ENCODE assay signal across 8 cellular contexts in the genomic region with DNA sequence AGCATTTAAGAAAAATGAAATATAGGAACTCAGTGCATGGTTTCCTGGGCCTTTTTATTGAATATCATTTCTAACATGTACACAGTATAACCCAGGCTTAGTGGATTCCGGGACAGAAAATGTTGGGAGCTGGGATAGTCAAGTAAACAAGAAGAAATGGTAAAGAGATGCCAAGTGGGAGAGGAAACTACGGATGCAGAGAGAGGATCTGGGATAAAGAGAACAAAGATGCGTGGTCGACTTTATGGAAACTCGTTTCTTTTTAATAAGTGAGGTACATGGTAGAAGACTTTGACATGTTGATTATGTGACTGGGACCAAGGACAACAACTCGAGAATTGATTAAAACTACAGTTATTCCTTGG. TPM values are rescaled to one million over a fixed set of nuclear protein-coding genes. Genes with fewer than 3 reads are reported as not detected.
A peak's percentile ranks its signal among the peaks of the same experiment; 100 is the strongest.
DNase-seq lines count a peak whose midpoint lies in the region; ATAC-seq and TF ChIP-seq lines count a peak whose summit lies in the region.

No MANE protein-coding gene starts in this region.

- peaks cover 11% of the 10 kb centered on the region; the same call in 1 of the 2 replicates for H3K36me3 ChIP-seq in iPS-20b (ENCODE audit: insufficient read depth, low read depth, low read length)
- no peaks in the 10 kb centered on the region for H3K36me3 ChIP-seq in stomach

- no peak for ATAC-seq in activated naive CD4-positive, alpha-beta T cell treated with anti-CD3 and anti-CD28 coated beads, Interleukin-2, amount 50 U/mL, for 72 hours
- ATAC-seq in GM18519 (IDR thresholded peaks at IDR 0.05; ENCODE audit: low FRiP score, unreplicated experiment), result no peak

- peaks cover 6 to 14% of the 10 kb centered on the region in 2 donors for H3K9me3 Mint-ChIP-seq in activated naive CD4-positive, alpha-beta T cell treated with anti-CD3 and anti-CD28 coated beads, Interleukin-2, amount 50 U/mL, for 72 hours

- no peak for TF ChIP-seq EP300 in stomach (IDR thresholded peaks at IDR 0.05)

- H3K9me3 ChIP-seq in iPS-20b (ENCODE audit: insufficient read depth, low read depth, low read length) (no peaks in the 10 kb centered on the region), stomach (no peaks in the 10 kb centered on the region)

- peak overlapping the region; percentile 73 to 82 for H3K27ac Mint-ChIP-seq in activated naive CD4-positive, alpha-beta T cell treated with anti-CD3 and anti-CD28 coated beads, Interleukin-2, amount 50 U/mL, for 72 hours

- peak overlapping the region; percentile 94 for H3K4me3 ChIP-seq in iPS-20b (ENCODE audit: low read length)
- peak overlapping the region; percentile 71 to 80 (median 78) for H3K4me3 ChIP-seq in stomach

- no peak for TF ChIP-seq CTCF in stomach (IDR thresholded peaks at IDR 0.05)

- peaks cover 7 to 11% of the 10 kb centered on the region in 2 donors for H3K36me3 Mint-ChIP-seq in activated naive CD4-positive, alpha-beta T cell treated with anti-CD3 and anti-CD28 coated beads, Interleukin-2, amount 50 U/mL, for 72 hours

- peak overlapping the region; percentile 91 for H3K9ac ChIP-seq in iPS-20b (ENCODE audit: low read depth, low read length)

- 67 to 82% (median 77%) methylated on average over 6 of the region's 6 CpGs for WGBS in stomach, 5 donors

- H3K27ac ChIP-seq in iPS-20b (ENCODE audit: low read length) (peak overlapping the region; percentile 67), stomach (peak overlapping the region; percentile 48 to 85 (median 69))

- H3K27me3 ChIP-seq in iPS-20b (ENCODE audit: insufficient read depth, low read length) (peaks cover 20% of the 10 kb centered on the region), stomach (peaks cover 0 to 37% (median 14%) of the 10 kb centered on the region in 3 donors)

- H3K4me1 ChIP-seq in iPS-20b (ENCODE audit: insufficient read depth, low read length) (peaks cover 35% of the 10 kb centered on the region; the same call in 1 of the 2 replicates), stomach (peaks cover 12 to 24% (median 19%) of the 10 kb centered on the region in 4 donors)

- intact Hi-C loops in stomach (cut with DNase I; ENCODE audit: low total_unique reads), result no loop called here

- DNase-seq in NCI-H526 treated with DMSO at 0.1 percent for 48 hours (lab: John Stamatoyannopoulos, UW), result peak; percentile 63
- no peak for DNase-seq in NCI-H526 (lab: John Stamatoyannopoulos, UW)
- no peak for DNase-seq in activated naive CD4-positive, alpha-beta T cell treated with anti-CD3 and anti-CD28 coated beads, Interleukin-2, amount 50 U/mL, for 72 hours (ENCODE audit: low spot score in 2 of 2)
- DNase-seq in stomach, result no peak
- no peak for DNase-seq in stimulated activated CD4-positive, alpha-beta T cell treated with anti-CD3 and anti-CD28 coated beads, Interleukin-4, amount 100 ng/mL, for 1 hour
- no peak for DNase-seq in activated CD8-positive, alpha-beta memory T cell treated with anti-CD3 and anti-CD28 coated beads, Interleukin-2, amount 50 U/mL, for 4 hours

- no peak for TF ChIP-seq POLR2A in stomach (IDR thresholded peaks at IDR 0.05)

RNA-seq across cellular contexts. Expression of gene GPR176, which starts 1.2 kb away (rescaled TPM):
- total RNA-seq in activated naive CD4-positive, alpha-beta T cell treated with anti-CD3 and anti-CD28 coated beads, Interleukin-2, amount 50 U/mL, for 72 hours, result under 1 TPM; 0.41 to 0.47 TPM
- total RNA-seq in stomach, result 10 to 100 TPM in 1 of 5 donors, 1 to 10 TPM in 2, under 1 TPM in 1, not detected in 1; 0.29 to 10.1 (median 3.7) TPM
- 1 to 10 TPM in 1 of 3 donors, under 1 TPM in 2; 0.65 to 2.2 (median 0.76) TPM for polyA plus RNA-seq in stomach

RNA-seq across cellular contexts. Expression of gene EIF2AK4, which starts 12.7 kb away (rescaled TPM):
- 10 to 100 TPM; 32.1 to 39.0 TPM for total RNA-seq in activated naive CD4-positive, alpha-beta T cell treated with anti-CD3 and anti-CD28 coated beads, Interleukin-2, amount 50 U/mL, for 72 hours
- 10 to 100 TPM; 34.2 to 64.9 (median 46.0) TPM for total RNA-seq in stomach
- 10 to 100 TPM; 18.3 to 35.3 (median 24.8) TPM for polyA plus RNA-seq in stomach
